In genomic region chr16:3696425-3697218, GRCh38 we compare ENCODE assay signal across 13 cellular contexts. TPM values are rescaled to one million over a fixed set of nuclear protein-coding genes. Genes with fewer than 3 reads are reported as not detected.
DNase-seq lines count a peak whose midpoint lies in the region; TF ChIP-seq lines count a peak whose summit lies in the region.
"Had no signal": no experiment of that assay in that cellular context is flagged by ENCODE, and none has a peak within 500 bp of the region (broad histone marks: within the 10 kb centered on the region; RNA-seq: fewer than 3 reads in every experiment).

No MANE protein-coding gene starts in this region.

- CTCF ChIA-PET in AG04450 (lab: Charles Lee) = interaction anchor here (1.0 kb wide), 1 partner anchor 558 kb away, joined by 3 read pairs; no protein-coding TSS in a partner anchor

- DNase-seq in AG04450 (ENCODE audit: low read depth, low spot score) = peak; percentile 71
- DNase-seq in MG63 = peak; percentile 62
- DNase-seq in choroid plexus epithelial cell (ENCODE audit: low read depth) = peak; percentile 96
- peak; percentile 46 for DNase-seq in mesenchymal stem cell
- no peak for DNase-seq in superior temporal gyrus (ENCODE audit: extremely low spot score)
- no peak for DNase-seq in HuH-7 (ENCODE audit: low spot score)
- no peak for DNase-seq in NCI-H1048 (lab: John Stamatoyannopoulos, UW)
- DNase-seq in NCI-H1436 treated with DMSO at 0.1 percent for 48 hours (lab: John Stamatoyannopoulos, UW) = no peak
- DNase-seq: activated CD4-positive, alpha-beta T cell treated with anti-CD3 and anti-CD28 coated beads for 1 hour; amygdala; CD8-positive, alpha-beta T cell; hypothalamus; stimulated activated naive B cell treated with anti-CD40 and anti-IgM and Interleukin-4, amounts not matched to agents 10 μg/mL and 1 μg/mL and 100 μg/mL, for 72 hours had no signal

- TF ChIP-seq CTCF in AG04450 (IDR thresholded peaks at IDR 0.05; ENCODE audit: low read depth, low read length) = no peak
- no peak for TF ChIP-seq CTCF in choroid plexus epithelial cell (conservative IDR thresholded peaks at IDR 0.05; ENCODE audit: low read depth, low read length)

- POLR2A ChIA-PET in AG04450 (lab: Yijun Ruan, JAX) = no interaction called here

- H2BK15ac ChIP-seq in mesenchymal stem cell (ENCODE audit: low read depth, poor library complexity, severe bottlenecking) = no peak overlapping the region

- no peak overlapping the region for H2AFZ ChIP-seq in mesenchymal stem cell (ENCODE audit: low read depth, low read length)

- H3K9me3 ChIP-seq in AG04450 (ENCODE audit: control insufficient read depth, insufficient read depth, low read length) (no peaks in the 10 kb centered on the region), MG63 (no peaks in the 10 kb centered on the region), mesenchymal stem cell (ENCODE audit: control insufficient read depth, low read length) (no peaks in the 10 kb centered on the region)

- H3K27me3 ChIP-seq in AG04450 (ENCODE audit: control insufficient read depth, insufficient read depth, low read length) (no peaks in the 10 kb centered on the region), MG63 (no peaks in the 10 kb centered on the region), mesenchymal stem cell (ENCODE audit: control insufficient read depth in 1 of 2, insufficient read depth in 1 of 2, low read length in 2 of 2) (no peaks in the 10 kb centered on the region)

- H3K36me3 ChIP-seq in MG63 = peaks cover 52% of the 10 kb centered on the region
- no peaks in the 10 kb centered on the region for H3K36me3 ChIP-seq in mesenchymal stem cell (ENCODE audit: control insufficient read depth in 1 of 2, insufficient read depth in 2 of 2, low read depth in 1 of 2, low read length in 2 of 2)

- 94% methylated on average over 11 of the region's 13 CpGs for WGBS in mesenchymal stem cell

- H3K4me3 ChIP-seq in AG04450 (ENCODE audit: low read depth, low read length) (no peak overlapping the region), MG63 (no peak overlapping the region), choroid plexus epithelial cell (ENCODE audit: low read depth, low read length) (no peak overlapping the region), mesenchymal stem cell (ENCODE audit: insufficient read depth in 1 of 2, low read depth in 1 of 2, low read length in 2 of 2) (peak overlapping the region in 1 of 2 experiments; percentile 45)

- peak overlapping the region in 1 of 2 experiments; percentile 6 for H2BK12ac ChIP-seq in mesenchymal stem cell (ENCODE audit: low read length in 2 of 2)

- H3K18ac ChIP-seq in mesenchymal stem cell (ENCODE audit: low read depth in 1 of 2, low read length in 2 of 2) = no peak overlapping the region

- H3K79me1 ChIP-seq in mesenchymal stem cell (replicated peaks; ENCODE audit: low read length, poor library complexity, severe bottlenecking) = peaks cover 21% of the 10 kb centered on the region

- no peak overlapping the region for H4K8ac ChIP-seq in mesenchymal stem cell (ENCODE audit: low read length)

- no peak overlapping the region for H2AK5ac ChIP-seq in mesenchymal stem cell (ENCODE audit: low read length, severe bottlenecking)

- H2BK120ac ChIP-seq in mesenchymal stem cell (ENCODE audit: low read depth, low read length) = no peak overlapping the region

- no peak overlapping the region for H3K23ac ChIP-seq in mesenchymal stem cell (ENCODE audit: low read length in 2 of 2)

- peak overlapping the region; percentile 70 for H3K9ac ChIP-seq in mesenchymal stem cell (ENCODE audit: low read length)

- peaks cover 10% of the 10 kb centered on the region for H3K4me1 ChIP-seq in mesenchymal stem cell (ENCODE audit: control insufficient read depth, insufficient read depth, low read depth, low read length)

- H3K27ac ChIP-seq in AG04450 (ENCODE audit: low read depth, low read length) (peak overlapping the region; percentile 57), mesenchymal stem cell (ENCODE audit: low read length, poor library complexity, severe bottlenecking) (no peak overlapping the region)

- H2BK5ac ChIP-seq in mesenchymal stem cell (ENCODE audit: low read depth, low read length, poor library complexity, severe bottlenecking) = no peak overlapping the region

- no peak overlapping the region for H3K14ac ChIP-seq in mesenchymal stem cell (ENCODE audit: low read length in 2 of 2)

- H4K91ac ChIP-seq in mesenchymal stem cell (ENCODE audit: low read length) = no peak overlapping the region

- H3K4me2 ChIP-seq in mesenchymal stem cell (ENCODE audit: low read length, poor library complexity, severe bottlenecking) = no peak overlapping the region

- peak overlapping the region in 1 of 2 experiments; percentile 39 for H3K4ac ChIP-seq in mesenchymal stem cell (ENCODE audit: low read depth in 1 of 2, low read length in 2 of 2)

RNA-seq across cellular contexts. Expression of gene TRAP1, which starts 20.7 kb away (rescaled TPM):
- 83.9 and 119 TPM in 2 replicates for polyA plus RNA-seq in AG04450 (2011; rRNA removed)
- 88.3 and 97.8 TPM in 2 replicates for polyA minus RNA-seq in AG04450 (2011; rRNA and poly(A)+ RNA removed)
- total RNA-seq in MG63 (2014; rRNA removed; shearing (Covaris generic); ENCODE audit: low replicate concordance) = 91.1 and 96.3 TPM in 2 replicates
- 45.0 TPM for polyA plus RNA-seq in mesenchymal stem cell (2013, experiment 1 of 2)
- 44.5 TPM for polyA plus RNA-seq in mesenchymal stem cell (2013, experiment 2 of 2)

RNA-seq across cellular contexts. Expression of gene DNASE1, which starts 42.1 kb away (rescaled TPM):
- polyA plus RNA-seq in AG04450 (2011; rRNA removed) = 8.0 and 9.3 TPM in 2 replicates
- polyA minus RNA-seq in AG04450 (2011; rRNA and poly(A)+ RNA removed) = 18.0 and 26.8 TPM in 2 replicates
- total RNA-seq in MG63 (2014; rRNA removed; shearing (Covaris generic); ENCODE audit: low replicate concordance) = 6.9 and 17.8 TPM in 2 replicates
- 3.6 TPM for polyA plus RNA-seq in mesenchymal stem cell (2013, experiment 1 of 2)
- polyA plus RNA-seq in mesenchymal stem cell (2013, experiment 2 of 2) = 3.5 TPM

Comparison
In these comparisons a context has a peak if more than half of its experiments do, and no peak if none do; other contexts are left out.
1. DNase-seq: peak in AG04450 (single experiment), MG63 (single experiment), choroid plexus epithelial cell (single experiment) and mesenchymal stem cell (single experiment); none in superior temporal gyrus (single experiment), HuH-7 (single experiment), NCI-H1048 (single experiment) and NCI-H1436 treated with DMSO at 0.1 percent for 48 hours (single experiment).